In genomic region chr13:91368676-91369425, GRCh38 we compare ENCODE assay signal across 1 cellular context.
TF ChIP-seq lines count a peak whose summit lies in the region.

No MANE protein-coding gene starts in this region.

TF ChIP-seq in IMR-90, 13 proteins besides CTCF, POLR2A, EP300 and RAD21:
- TF ChIP-seq USF2 (IDR thresholded peaks at IDR 0.05; ENCODE audit: low read depth, low read length) (no peak), MXI1 (IDR thresholded peaks at IDR 0.05; ENCODE audit: borderline replicate concordance, low read depth, low read length) (no peak), CHD1 (IDR thresholded peaks at IDR 0.05; ENCODE audit: low read depth, low read length) (no peak), FOS (IDR thresholded peaks at IDR 0.05; ENCODE audit: low read depth, low read length) (no peak), ELK1 (IDR thresholded peaks at IDR 0.05; ENCODE audit: borderline replicate concordance, low read depth, low read length) (no peak), MAZ (IDR thresholded peaks at IDR 0.05; ENCODE audit: borderline replicate concordance, low read depth, low read length) (no peak), RFX5 (IDR thresholded peaks at IDR 0.05; ENCODE audit: low read depth, low read length) (no peak), CEBPB (IDR thresholded peaks at IDR 0.05; ENCODE audit: low read depth, low read length) (no peak), MAFK (IDR thresholded peaks at IDR 0.05; ENCODE audit: low read depth, low read length) (no peak), NFE2L2 (IDR thresholded peaks at IDR 0.05; ENCODE audit: low read depth, low read length) (no peak), SMC3 (IDR thresholded peaks at IDR 0.05; ENCODE audit: low read depth, low read length) (no peak), BHLHE40 (IDR thresholded peaks at IDR 0.05; ENCODE audit: low read depth, low read length) (no peak), RCOR1 (IDR thresholded peaks at IDR 0.05; ENCODE audit: insufficient replicate concordance, low read length) (no peak)
